In genomic region chr2:140200764-140201163, GRCh38 we compare ENCODE assay signal across 19 cellular contexts.
"Had no signal": no experiment of that assay in that cellular context is flagged by ENCODE, and none has a peak within 500 bp of the region (broad histone marks: within the 10 kb centered on the region; RNA-seq: fewer than 3 reads in every experiment).

No MANE protein-coding gene starts in this region.

- ATAC-seq: left cardiac atrium, lower lobe of right lung, natural killer cell had no signal

- H3K27me3 ChIP-seq: hepatocyte, right atrium auricular region, sigmoid colon, stomach, transverse colon had no signal

- H2AFZ ChIP-seq: hepatocyte had no signal

- DNase-seq: effector CD8-positive, alpha-beta T cell; foreskin melanocyte; head of caudate nucleus; kidney; left cardiac atrium; left ventricle myocardium inferior; lower lobe of right lung; natural killer cell; posterior cingulate gyrus; sigmoid colon; stimulated activated CD4-positive, alpha-beta T cell treated with anti-CD3 and anti-CD28 coated beads, Interleukin-12 subunit alpha, Interleukin-12 subunit beta, amount 100 ng/mL, for 4 hours; stimulated activated naive CD4-positive, alpha-beta T cell; stomach; substantia nigra; transverse colon had no signal

- H3K79me2 ChIP-seq: hepatocyte had no signal

- H3K36me3 ChIP-seq: left ventricle myocardium inferior, lower lobe of right lung, right atrium auricular region, sigmoid colon, stomach, thoracic aorta, transverse colon had no signal

- FAIRE-seq: kidney had no signal

- H3K4me3 ChIP-seq: hepatocyte, left ventricle myocardium inferior, lower lobe of right lung, right atrium auricular region, sigmoid colon, skin epidermis, stomach, thoracic aorta, transverse colon had no signal

- H3K27ac ChIP-seq: hepatocyte, left ventricle myocardium inferior, lower lobe of right lung, right atrium auricular region, sigmoid colon, skin epidermis, stomach, thoracic aorta, transverse colon had no signal

- H3K4me2 ChIP-seq: hepatocyte had no signal

- H3K9me3 ChIP-seq: left ventricle myocardium inferior, lower lobe of right lung, right atrium auricular region, sigmoid colon, stomach, transverse colon had no signal

- H3K4me1 ChIP-seq: left ventricle myocardium inferior, lower lobe of right lung, right atrium auricular region, sigmoid colon, stomach, transverse colon had no signal
